ENCODE assay signal across 11 cellular contexts in genomic region chr14:71130491-71131179, GRCh38.
A peak's percentile ranks its signal among the peaks of the same experiment; 100 is the strongest.
DNase-seq lines count a peak whose midpoint lies in the region; ATAC-seq, FAIRE-seq and TF ChIP-seq lines count a peak whose summit lies in the region.
"Had no signal": no experiment of that assay in that cellular context is flagged by ENCODE, and none has a peak within 500 bp of the region (broad histone marks: within the 10 kb centered on the region; RNA-seq: fewer than 3 reads in every experiment).

No MANE protein-coding gene starts in this region.

- intact Hi-C loops in mammary epithelial cell (cut with micrococcal nuclease) (no loop called here), natural killer cell (cut with micrococcal nuclease) (no loop called here)

- H3K36me3 Mint-ChIP-seq in natural killer cell = no peaks in the 10 kb centered on the region

- H3K4me2 ChIP-seq in OCI-LY3 (ENCODE audit: low read length) (peak overlapping the region; percentile 50), mammary epithelial cell (ENCODE audit: insufficient read depth, low read depth, low read length) (no peak overlapping the region)

- H3K36me3 ChIP-seq in OCI-LY3 (replicated peaks; ENCODE audit: low read depth, low read length) (no peaks in the 10 kb centered on the region), mammary epithelial cell (ENCODE audit: insufficient read depth, low read length) (no peaks in the 10 kb centered on the region)
- H3K36me3 ChIP-seq: uterus had no signal

- H3K9me3 Mint-ChIP-seq in natural killer cell = no peaks in the 10 kb centered on the region

- in situ Hi-C loops in mammary epithelial cell (cut with MboI; ENCODE audit: low sequenced_read_pairs in 2 of 2) = loop anchor here (10.0 to 25.0 kb wide), 4 partner anchors 614 to 1282 kb away; no protein-coding TSS in a partner anchor

- H3K4me3 Mint-ChIP-seq in natural killer cell = peak overlapping the region; percentile 26

- H3K27me3 ChIP-seq in OCI-LY3 (ENCODE audit: low read depth, low read length) (no peaks in the 10 kb centered on the region), mammary epithelial cell (ENCODE audit: insufficient read depth, low read length) (no peaks in the 10 kb centered on the region)
- H3K27me3 ChIP-seq: uterus had no signal

- TF ChIP-seq CTCF in OCI-LY3 (IDR thresholded peaks at IDR 0.05; ENCODE audit: low read depth, low read length) (no peak), mammary epithelial cell (conservative IDR thresholded peaks at IDR 0.05 in 1 of 2, IDR thresholded peaks at IDR 0.05 in 1 of 2; ENCODE audit: extremely low read depth in 1 of 2, insufficient read depth in 1 of 2, low read depth in 1 of 2, low read length in 2 of 2) (no peak), natural killer cell (IDR thresholded peaks at IDR 0.05) (no peak)

- no peaks in the 10 kb centered on the region for H4K20me1 ChIP-seq in OCI-LY3 (ENCODE audit: insufficient read depth, low read length)
- H4K20me1 ChIP-seq in mammary epithelial cell (ENCODE audit: insufficient read depth, low read length) = no peaks in the 10 kb centered on the region

- ATAC-seq in natural killer cell = peak; percentile 68 to 82 (median 79)
- ATAC-seq in GM19452 (IDR thresholded peaks at IDR 0.05; ENCODE audit: unreplicated experiment) = no peak
- no peak for ATAC-seq in HG03025 (IDR thresholded peaks at IDR 0.05; ENCODE audit: low FRiP score, unreplicated experiment)
- no peak for ATAC-seq in GM18873 (IDR thresholded peaks at IDR 0.05; ENCODE audit: low FRiP score, unreplicated experiment)

- peak; percentile 12 for FAIRE-seq in GM18507 (lab: Jason Lieb, UNC)

- WGBS in mammary epithelial cell (ENCODE audit: low coverage, missing lambda C conversion rate) = 63% methylated on average over 11 of the region's 11 CpGs

- CTCF ChIA-PET in mammary epithelial cell (lab: Charles Lee; ENCODE audit: low non-redundant PET) = no interaction called here

- H3K4me1 Mint-ChIP-seq in natural killer cell = peaks cover 13 to 16% of the 10 kb centered on the region in 2 donors

- peak overlapping the region; percentile 29; the same call in 1 of the 2 replicates for H2AFZ ChIP-seq in OCI-LY3 (ENCODE audit: low read depth, low read length)
- no peak overlapping the region for H2AFZ ChIP-seq in mammary epithelial cell (ENCODE audit: low read depth, low read length)

- BruUV-seq in mammary epithelial cell (replicated peaks; lab: Mats Ljungman, UMichigan) = no TSS peak

- H3K4me1 ChIP-seq in OCI-LY3 (ENCODE audit: low read length) (peaks cover 22% of the 10 kb centered on the region), mammary epithelial cell (ENCODE audit: insufficient read depth, low read length) (peaks cover 11% of the 10 kb centered on the region)
- H3K4me1 ChIP-seq: uterus had no signal

- no peak overlapping the region for H3K27ac ChIP-seq in OCI-LY3 (ENCODE audit: low read length)
- no peak overlapping the region for H3K27ac ChIP-seq in mammary epithelial cell (ENCODE audit: insufficient read depth, low read depth, low read length)
- H3K27ac ChIP-seq: uterus had no signal

- dilution Hi-C loops in mammary epithelial cell (cut with HindIII; ENCODE audit: low sequenced_read_pairs) = no loop called here

- H3K4me3 ChIP-seq in OCI-LY3 (ENCODE audit: low read length) (peak overlapping the region; percentile 50), mammary epithelial cell (replicated peaks in 1 of 3; ENCODE audit: insufficient read depth in 1 of 3, low read depth in 2 of 3, low read length in 3 of 3) (no peak overlapping the region)
- H3K4me3 ChIP-seq: skin epidermis, uterus had no signal

- no peaks in the 10 kb centered on the region for H3K79me2 ChIP-seq in OCI-LY3 (ENCODE audit: low read length)
- no peaks in the 10 kb centered on the region for H3K79me2 ChIP-seq in mammary epithelial cell (ENCODE audit: insufficient read depth, low read length)

- DNase-seq in GM18507 (ENCODE audit: extremely low spot score, insufficient read length, low read depth) (no peak), mammary epithelial cell (peak; percentile 27), natural killer cell (no peak), DMS79 treated with DMSO at 0.1 percent for 48 hours (lab: John Stamatoyannopoulos, UW) (no peak)
- DNase-seq: hypothalamus, uterus had no signal

- H3K9ac ChIP-seq in OCI-LY3 (ENCODE audit: low read length) = no peak overlapping the region
- no peak overlapping the region for H3K9ac ChIP-seq in mammary epithelial cell (ENCODE audit: insufficient read depth, low read length)

- H3K27me3 Mint-ChIP-seq in natural killer cell (ENCODE audit: low read depth in 2 of 2) = peaks cover 4 to 7% of the 10 kb centered on the region in 2 donors

- no peak overlapping the region for H3K27ac Mint-ChIP-seq in natural killer cell

- no peaks in the 10 kb centered on the region for H3K9me3 ChIP-seq in OCI-LY3 (ENCODE audit: insufficient read depth, low read length)
- H3K9me3 ChIP-seq in mammary epithelial cell (replicated peaks; ENCODE audit: insufficient read depth, low read length) = no peaks in the 10 kb centered on the region
- H3K9me3 ChIP-seq: uterus had no signal

Comparison
In these comparisons a context has a peak if more than half of its experiments do, and no peak if none do; other contexts are left out.
1. ATAC-seq: peak in natural killer cell (3 of 3); none in GM19452 (single experiment), HG03025 (single experiment) and GM18873 (single experiment).